Comparison of ENCODE assay signal across 1 cellular context in the genomic region with DNA sequence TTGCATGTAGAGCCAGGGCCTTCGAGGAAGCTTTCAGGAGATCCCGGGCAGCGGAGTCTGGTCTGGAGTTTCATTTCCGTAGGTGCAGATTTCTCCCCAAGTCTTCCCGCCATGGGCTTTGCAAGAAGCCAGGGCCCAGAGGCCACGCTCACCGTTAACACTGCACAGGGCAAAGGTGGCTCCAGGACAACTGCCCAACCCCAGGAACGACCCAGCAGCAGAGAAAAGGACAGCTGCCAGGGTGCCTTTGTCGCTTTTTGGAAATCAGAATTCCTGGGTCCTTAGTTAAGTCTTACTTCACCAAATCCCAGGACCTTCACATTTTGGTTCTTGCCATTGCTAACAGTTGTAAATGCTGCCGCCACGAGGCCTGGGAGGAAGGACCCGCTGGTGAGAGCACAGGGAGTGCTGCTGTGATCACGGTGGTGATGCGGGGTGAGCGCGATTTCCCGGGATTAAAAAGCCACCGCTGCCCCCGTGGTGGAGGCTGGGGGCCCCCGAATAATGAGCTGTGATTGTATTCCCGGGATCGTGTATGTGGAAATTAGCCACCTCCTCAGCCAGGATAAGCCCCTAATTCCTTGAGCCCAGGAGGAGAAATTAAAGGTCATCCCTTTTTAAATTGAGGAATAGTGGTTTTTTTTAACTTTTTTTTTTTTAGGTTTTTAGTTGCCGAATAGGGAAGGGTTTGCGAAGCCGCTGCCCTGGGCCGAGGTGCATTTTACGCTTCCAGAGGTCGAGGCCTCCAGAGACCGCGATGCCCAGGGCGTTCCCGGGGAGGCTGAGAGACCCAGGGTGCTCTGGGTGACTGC.
TF ChIP-seq lines count a peak whose summit lies in the region.

No MANE protein-coding gene starts in this region.

TF ChIP-seq in H1, 55 proteins besides CTCF, POLR2A, EP300 and RAD21:
- no peak for TF ChIP-seq SIRT6 (IDR thresholded peaks at IDR 0.05; ENCODE audit: low read length)
- TF ChIP-seq HDAC6 (IDR thresholded peaks at IDR 0.05; ENCODE audit: low read depth, low read length) = no peak
- TF ChIP-seq CBX8 (IDR thresholded peaks at IDR 0.05; ENCODE audit: borderline replicate concordance, low read depth, low read length) = peak; percentile 79; the same call in 1 of the 2 replicates
- peak; percentile 30 for TF ChIP-seq RNF2 (IDR thresholded peaks at IDR 0.05; ENCODE audit: borderline replicate concordance, low read depth, low read length, missing control alignments, poor library complexity, severe bottlenecking)
- no peak for TF ChIP-seq TBP (IDR thresholded peaks at IDR 0.05; ENCODE audit: low read depth, low read length)
- no peak for TF ChIP-seq CHD7 (IDR thresholded peaks at IDR 0.05; ENCODE audit: insufficient replicate concordance, low read length)
- no peak for TF ChIP-seq KDM5A (IDR thresholded peaks at IDR 0.05; ENCODE audit: low read length)
- peak; percentile 31 for TF ChIP-seq SUZ12 (IDR thresholded peaks at IDR 0.05; ENCODE audit: low read length)
- TF ChIP-seq CTBP2 (IDR thresholded peaks at IDR 0.05; ENCODE audit: borderline replicate concordance, insufficient read depth, insufficient read length, low read length) = peak; percentile 56
- TF ChIP-seq ZNF274 (IDR thresholded peaks at IDR 0.05; ENCODE audit: borderline replicate concordance, extremely low read depth, low read length) = no peak
- TF ChIP-seq, protein P1, sequence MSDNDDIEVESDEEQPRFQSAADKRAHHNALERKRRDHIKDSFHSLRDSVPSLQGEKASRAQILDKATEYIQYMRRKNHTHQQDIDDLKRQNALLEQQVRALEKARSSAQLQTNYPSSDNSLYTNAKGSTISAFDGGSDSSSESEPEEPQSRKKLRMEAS (IDR thresholded peaks at IDR 0.05) = peak; percentile 73
- TF ChIP-seq JUN (IDR thresholded peaks at IDR 0.05; ENCODE audit: low read depth, low read length) = no peak
- no peak for TF ChIP-seq YY1 (IDR thresholded peaks at IDR 0.05; ENCODE audit: low read depth, low read length)
